ENCODE assay signal across 9 cellular contexts in the genomic region with DNA sequence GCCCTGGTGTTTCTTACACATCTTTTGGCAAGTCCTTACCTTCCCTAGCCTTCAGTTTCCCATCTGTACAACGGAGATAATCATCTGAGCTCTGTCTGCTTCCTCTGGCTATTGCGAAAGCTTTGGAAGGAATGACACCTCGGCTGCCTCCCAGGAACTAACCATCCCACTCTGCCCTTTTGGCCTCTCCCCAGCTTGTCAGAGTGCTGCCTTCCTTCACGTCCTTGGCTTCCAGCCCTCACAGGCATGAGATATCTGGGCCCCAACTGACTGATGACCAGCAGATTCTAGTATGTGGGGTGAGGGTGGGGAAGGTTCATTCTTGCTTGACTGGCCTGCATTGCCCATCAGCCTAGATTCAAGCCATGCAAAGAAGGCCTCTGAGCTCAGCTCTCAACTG.
DNase-seq lines count a peak whose midpoint lies in the region; ATAC-seq and TF ChIP-seq lines count a peak whose summit lies in the region.
"Had no signal": no experiment of that assay in that cellular context is flagged by ENCODE, and none has a peak within 500 bp of the region (broad histone marks: within the 10 kb centered on the region; RNA-seq: fewer than 3 reads in every experiment).

No MANE protein-coding gene starts in this region.

- H3K36me3 ChIP-seq in ACC112 (ENCODE audit: insufficient read depth, low read length) (no peaks in the 10 kb centered on the region), ascending aorta (no peaks in the 10 kb centered on the region)

- H3K9me3 ChIP-seq in ascending aorta = no peaks in the 10 kb centered on the region

- H3K4me1 ChIP-seq in ACC112 (ENCODE audit: control insufficient read depth, insufficient read depth, low read length, unreplicated experiment) (peaks cover 41% of the 10 kb centered on the region), ascending aorta (no peaks in the 10 kb centered on the region)

- no peak for ATAC-seq in HG03097 (IDR thresholded peaks at IDR 0.05; ENCODE audit: low FRiP score, unreplicated experiment)

- TF ChIP-seq CTCF in epithelial cell of proximal tubule (conservative IDR thresholded peaks at IDR 0.05; ENCODE audit: low read depth, low read length) = no peak
- no peak for TF ChIP-seq CTCF in ascending aorta (IDR thresholded peaks at IDR 0.05)

- H2AFZ ChIP-seq in ACC112 (ENCODE audit: low read length, unreplicated experiment) = peak overlapping the region; percentile 34

- intact Hi-C loops in ascending aorta (cut with DNase I) = no loop called here

- H3K27ac ChIP-seq in ACC112 (ENCODE audit: low read depth, low read length) (peak overlapping the region; percentile 48), ascending aorta (no peak overlapping the region)

- no peaks in the 10 kb centered on the region for H3K79me2 ChIP-seq in ACC112 (ENCODE audit: control insufficient read depth, insufficient read depth, low read length, unreplicated experiment)

- no peak overlapping the region for H3K4me3 ChIP-seq in ACC112 (ENCODE audit: low read depth, low read length)
- H3K4me3 ChIP-seq in epithelial cell of proximal tubule (ENCODE audit: low read depth, low read length) = no peak overlapping the region
- H3K4me3 ChIP-seq in ascending aorta = no peak overlapping the region

- no peaks in the 10 kb centered on the region for H3K27me3 ChIP-seq in ACC112 (ENCODE audit: insufficient read depth, low read length)
- no peaks in the 10 kb centered on the region for H3K27me3 ChIP-seq in ascending aorta

- DNase-seq in M059J (ENCODE audit: low read depth) (peak; percentile 99), epithelial cell of proximal tubule (ENCODE audit: low read depth) (peak; percentile 90), myocyte (ENCODE audit: low read depth) (peak; percentile 80), COR-L47 (lab: John Stamatoyannopoulos, UW) (no peak), ascending aorta (ENCODE audit: low spot score in 2 of 2) (no peak)
- DNase-seq in stimulated activated CD4-positive, alpha-beta T cell treated with anti-CD3 and anti-CD28 coated beads, Interleukin-2, amount 100 ng/mL, for 48 hours = no peak
- DNase-seq: CD4-positive, CD25-positive, alpha-beta regulatory T cell had no signal

Comparison
In these comparisons a context has a peak if more than half of its experiments do, and no peak if none do; other contexts are left out.
1. DNase-seq: peak in M059J (single experiment), epithelial cell of proximal tubule (single experiment) and myocyte (single experiment); none in COR-L47 (single experiment), stimulated activated CD4-positive, alpha-beta T cell treated with anti-CD3 and anti-CD28 coated beads, Interleukin-2, amount 100 ng/mL, for 48 hours (0 of 2) and ascending aorta (0 of 2).